In the genomic region with DNA sequence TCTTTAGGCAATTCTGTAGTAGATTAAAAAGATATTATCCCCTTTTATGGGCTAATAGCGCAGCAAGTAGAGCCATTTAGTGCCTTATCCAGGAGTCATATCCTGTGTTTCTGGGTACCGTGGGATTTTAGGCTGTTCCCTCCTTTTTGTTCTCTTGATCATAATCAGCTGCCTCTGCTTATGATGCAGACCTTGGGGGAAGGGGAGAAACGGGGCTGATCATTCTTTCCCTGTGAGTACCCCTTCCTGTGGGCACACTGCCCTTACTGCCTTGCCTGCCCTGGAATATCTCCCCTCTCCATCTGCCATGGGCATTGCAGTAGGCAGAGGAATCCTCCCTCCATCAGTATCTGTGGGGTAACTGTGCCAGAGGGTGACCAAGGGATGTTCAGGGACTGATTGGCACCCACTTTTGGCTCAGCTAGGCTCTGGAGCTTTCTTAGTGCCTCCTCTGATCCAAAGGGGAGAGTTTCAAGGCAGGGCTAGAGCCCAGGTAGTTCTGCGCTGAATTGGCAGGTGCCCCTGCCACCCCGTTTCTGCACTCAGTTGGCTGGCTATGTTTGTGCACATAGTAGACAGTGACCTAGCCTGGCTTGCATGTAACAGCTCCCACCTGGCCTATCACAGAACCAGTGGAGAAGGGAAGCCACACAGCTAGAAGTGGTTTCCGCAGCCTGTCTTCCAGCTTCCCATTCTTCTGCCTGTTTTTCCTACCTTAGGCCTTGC, we compare ENCODE assay signal across 8 cellular contexts.
A peak's percentile ranks its signal among the peaks of the same experiment; 100 is the strongest.
DNase-seq lines count a peak whose midpoint lies in the region; ATAC-seq, FAIRE-seq and TF ChIP-seq lines count a peak whose summit lies in the region.

No MANE protein-coding gene starts in this region.

- H3K27ac ChIP-seq in Panc1 (ENCODE audit: low read length), result no peak overlapping the region

- H3K9me3 Mint-ChIP-seq in stimulated activated naive B cell treated with anti-CD40 and anti-IgM and Interleukin-4, amounts not matched to agents 10 μg/mL and 1 μg/mL and 100 μg/mL, for 72 hours, result no peaks in the 10 kb centered on the region

- no peaks in the 10 kb centered on the region for H3K27me3 ChIP-seq in Panc1 (ENCODE audit: control insufficient read depth, insufficient read depth, low read length)

- no TSS peak for BruUV-seq in Panc1 (replicated peaks; lab: Mats Ljungman, UMichigan)

- intact Hi-C loops in Panc1 (cut with micrococcal nuclease; ENCODE audit: unreplicated experiment), result no loop called here

- H3K9me3 ChIP-seq in Panc1 (ENCODE audit: control insufficient read depth, insufficient read depth, low read depth, low read length), result no peaks in the 10 kb centered on the region

- H3K4me3 ChIP-seq in Panc1 (ENCODE audit: low read depth in 2 of 2, low read length in 2 of 2) (no peak overlapping the region), fibroblast of the aortic adventitia (ENCODE audit: low read depth, low read length) (no peak overlapping the region)

- no peaks in the 10 kb centered on the region for H3K36me3 ChIP-seq in Panc1 (ENCODE audit: control insufficient read depth, insufficient read depth, low read length)

- ATAC-seq in GM21529 (IDR thresholded peaks at IDR 0.05; ENCODE audit: unreplicated experiment), result peak; percentile 34
- peak; percentile 42 for ATAC-seq in Panc1
- ATAC-seq in stimulated activated naive B cell treated with anti-CD40 and anti-IgM and Interleukin-4, amounts not matched to agents 10 μg/mL and 1 μg/mL and 100 μg/mL, for 72 hours (replicated peaks), result peak; percentile 21 to 54
- ATAC-seq in HG03039 (IDR thresholded peaks at IDR 0.05; ENCODE audit: unreplicated experiment), result no peak

- DNase-seq in Panc1 (ENCODE audit: low read depth, low spot score) (peak; percentile 22), fibroblast of the aortic adventitia (ENCODE audit: low read depth) (peak; percentile 83), UCSD-AML1 (lab: John Stamatoyannopoulos, UW; ENCODE audit: unreplicated experiment) (no peak), GM19239 (ENCODE audit: insufficient read length, low spot score) (no peak), NCI-H1436 (lab: John Stamatoyannopoulos, UW) (no peak)
- no peak for DNase-seq in stimulated activated naive B cell treated with anti-CD40 and anti-IgM and Interleukin-4, amounts not matched to agents 10 μg/mL and 1 μg/mL and 100 μg/mL, for 72 hours

- H3K4me1 Mint-ChIP-seq in stimulated activated naive B cell treated with anti-CD40 and anti-IgM and Interleukin-4, amounts not matched to agents 10 μg/mL and 1 μg/mL and 100 μg/mL, for 72 hours, result peaks cover 5 to 6% of the 10 kb centered on the region in 2 donors

- POLR2A ChIA-PET in Panc1 (lab: Charles Lee), result no interaction called here

- FAIRE-seq in GM19239 (lab: Jason Lieb, UNC), result no peak

- H3K27me3 Mint-ChIP-seq in stimulated activated naive B cell treated with anti-CD40 and anti-IgM and Interleukin-4, amounts not matched to agents 10 μg/mL and 1 μg/mL and 100 μg/mL, for 72 hours, result no peaks in the 10 kb centered on the region

- H3K36me3 Mint-ChIP-seq in stimulated activated naive B cell treated with anti-CD40 and anti-IgM and Interleukin-4, amounts not matched to agents 10 μg/mL and 1 μg/mL and 100 μg/mL, for 72 hours, result peaks cover 21 to 30% of the 10 kb centered on the region in 2 donors

- in situ Hi-C loops in Panc1 (cut with HindIII; ENCODE audit: low pct_unique_long_range_greater_than_20kb, low sequenced_read_pairs), result no loop called here

- peak overlapping the region; percentile 22 for H3K27ac Mint-ChIP-seq in stimulated activated naive B cell treated with anti-CD40 and anti-IgM and Interleukin-4, amounts not matched to agents 10 μg/mL and 1 μg/mL and 100 μg/mL, for 72 hours

- TF ChIP-seq CTCF in Panc1 (IDR thresholded peaks at IDR 0.05) (no peak), fibroblast of the aortic adventitia (IDR thresholded peaks at IDR 0.05; ENCODE audit: insufficient read depth, low read length) (no peak)

- CTCF ChIA-PET in Panc1 (lab: Charles Lee), result interaction anchor here (0.8 kb wide), 1 partner anchor 536 kb away, joined by 7 read pairs; no protein-coding TSS in a partner anchor

- H3K4me1 ChIP-seq in Panc1 (ENCODE audit: control insufficient read depth, insufficient read depth, low read length), result 0 out of 2 replicates have a peak, but pooled peaks cover 3% of the 10 kb centered on the region

- H3K4me3 Mint-ChIP-seq in stimulated activated naive B cell treated with anti-CD40 and anti-IgM and Interleukin-4, amounts not matched to agents 10 μg/mL and 1 μg/mL and 100 μg/mL, for 72 hours, result no peak overlapping the region

Comparison
In these comparisons a context has a peak if more than half of its experiments do, and no peak if none do; other contexts are left out.
1. DNase-seq: peak in Panc1 (single experiment) and fibroblast of the aortic adventitia (single experiment); none in stimulated activated naive B cell treated with anti-CD40 and anti-IgM and Interleukin-4, amounts not matched to agents 10 μg/mL and 1 μg/mL and 100 μg/mL, for 72 hours (single experiment), UCSD-AML1 (single experiment), GM19239 (single experiment) and NCI-H1436 (single experiment).